In the genomic region with DNA sequence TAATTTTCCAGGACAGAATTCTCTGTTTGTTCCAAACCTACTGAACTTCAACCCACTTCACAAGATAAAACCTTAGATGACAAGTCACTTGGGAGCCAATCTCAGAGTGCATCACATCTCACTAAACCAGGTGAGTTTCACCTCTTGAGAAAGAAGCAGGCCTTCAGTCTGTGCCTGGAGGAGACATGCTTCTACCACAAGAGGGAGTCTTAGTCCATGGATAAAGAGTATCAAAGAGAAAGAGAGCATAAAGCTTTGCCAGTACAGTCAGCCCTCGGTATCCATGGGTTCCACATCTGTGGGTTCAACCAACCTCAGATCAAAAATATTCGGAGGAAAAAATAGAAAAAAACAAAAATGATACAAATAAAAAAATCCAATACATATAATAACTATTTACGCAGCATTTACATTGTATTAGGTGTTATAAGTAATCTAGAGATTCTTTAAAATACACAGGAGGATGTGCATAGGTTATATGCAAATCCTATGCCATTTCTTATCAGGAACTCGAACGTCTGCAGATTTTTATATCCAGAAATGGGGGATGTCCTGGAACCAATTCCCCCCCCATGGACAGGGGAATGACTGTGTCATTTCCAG, we compare ENCODE assay signal across 8 cellular contexts. TPM values are rescaled to one million over a fixed set of nuclear protein-coding genes. Genes with fewer than 3 reads are reported as not detected.
A peak's percentile ranks its signal among the peaks of the same experiment; 100 is the strongest.
DNase-seq lines count a peak whose midpoint lies in the region; ATAC-seq and TF ChIP-seq lines count a peak whose summit lies in the region.

No MANE protein-coding gene starts in this region.

- H3K27me3 ChIP-seq in prostate gland (replicated peaks; ENCODE audit: insufficient read depth) = no peaks in the 10 kb centered on the region

- H3K27ac Mint-ChIP-seq in T-helper 17 cell = peak overlapping the region; percentile 80

- H3K9me3 ChIP-seq in T-helper 17 cell (ENCODE audit: control insufficient read depth, low read length, poor library complexity, severe bottlenecking) (no peaks in the 10 kb centered on the region), prostate gland (no peaks in the 10 kb centered on the region)

- H3K4me3 Mint-ChIP-seq in T-helper 17 cell = no peak overlapping the region

- TF ChIP-seq CTCF in NB4 (IDR thresholded peaks at IDR 0.05; ENCODE audit: low read depth, low read length) (peak; percentile 67), fibroblast of pulmonary artery (IDR thresholded peaks at IDR 0.05; ENCODE audit: low read length, missing control alignments) (peak; percentile 83), prostate gland (IDR thresholded peaks at IDR 0.05) (peak in 3 of 4 experiments; percentile 55 to 73 (median 72))

- H3K4me1 ChIP-seq in prostate gland (replicated peaks) = no peaks in the 10 kb centered on the region

- H3K4me1 Mint-ChIP-seq in T-helper 17 cell = peaks cover 17% of the 10 kb centered on the region

- 52% methylated on average over 5 of the region's 5 CpGs for WGBS in prostate gland

- no peak overlapping the region for H3K4me3 ChIP-seq in NB4 (ENCODE audit: low read depth, low read length)
- H3K4me3 ChIP-seq in fibroblast of pulmonary artery (replicated peaks; ENCODE audit: low read depth, low read length) = no peak overlapping the region
- H3K4me3 ChIP-seq in prostate gland = no peak overlapping the region

- intact Hi-C loops in prostate gland (cut with DNase I) = no loop called here

- H3K27ac ChIP-seq in prostate gland = no peak overlapping the region

- H3K27me3 Mint-ChIP-seq in T-helper 17 cell = no peaks in the 10 kb centered on the region

- TF ChIP-seq POLR2A in NB4 (IDR thresholded peaks at IDR 0.05; ENCODE audit: extremely low read depth, insufficient read length) (no peak), prostate gland (IDR thresholded peaks at IDR 0.05) (no peak)

- no peaks in the 10 kb centered on the region for H3K36me3 ChIP-seq in prostate gland

- DNase-seq in A172 (ENCODE audit: low spot score) (peak; percentile 49), DMS153 treated with DMSO at 0.1 percent for 48 hours (lab: John Stamatoyannopoulos, UW; ENCODE audit: unreplicated experiment) (peak; percentile 48), NB4 (ENCODE audit: low read depth) (peak; percentile 60), T-helper 17 cell (no peak), fibroblast of pulmonary artery (ENCODE audit: low read depth) (peak; percentile 70), prostate gland (ENCODE audit: low spot score) (peak; percentile 37)

- ATAC-seq in T-helper 17 cell (peak; percentile 72), GM19324 (IDR thresholded peaks at IDR 0.05; ENCODE audit: low FRiP score, unreplicated experiment) (no peak), HG02852 (IDR thresholded peaks at IDR 0.05; ENCODE audit: unreplicated experiment) (no peak)

- peaks cover 7% of the 10 kb centered on the region for H3K36me3 Mint-ChIP-seq in T-helper 17 cell (ENCODE audit: low read depth)

RNA-seq across cellular contexts. Expression of a gene that starts 37.7 kb away (rescaled TPM):
- total RNA-seq in A172 (2014; rRNA removed; shearing (Covaris generic)) = 124 and 151 TPM in 2 replicates
- 1 to 10 TPM; 3.9 to 4.4 TPM for total RNA-seq in T-helper 17 cell
- 10 to 100 TPM; 28.7 to 31.0 TPM for total RNA-seq in prostate gland

Comparison
In these comparisons a context has a peak if more than half of its experiments do, and no peak if none do; other contexts are left out.
1. DNase-seq: peak in A172 (single experiment), DMS153 treated with DMSO at 0.1 percent for 48 hours (single experiment), NB4 (single experiment), fibroblast of pulmonary artery (single experiment) and prostate gland (single experiment); none in T-helper 17 cell (0 of 3).
2. RNA of a gene that starts 37.7 kb away (total RNA-seq): 124 to 151 TPM in A172 and 28.7 to 31.0 TPM in prostate gland; 3.9 to 4.4 TPM in T-helper 17 cell; every median in the first group is over 4 times any median in the second.
3. Peak in every context shown above with its lines, with median percentiles within 50 percentile points of each other: CTCF ChIP-seq.